ENCODE assay signal across 16 cellular contexts in the genomic region with DNA sequence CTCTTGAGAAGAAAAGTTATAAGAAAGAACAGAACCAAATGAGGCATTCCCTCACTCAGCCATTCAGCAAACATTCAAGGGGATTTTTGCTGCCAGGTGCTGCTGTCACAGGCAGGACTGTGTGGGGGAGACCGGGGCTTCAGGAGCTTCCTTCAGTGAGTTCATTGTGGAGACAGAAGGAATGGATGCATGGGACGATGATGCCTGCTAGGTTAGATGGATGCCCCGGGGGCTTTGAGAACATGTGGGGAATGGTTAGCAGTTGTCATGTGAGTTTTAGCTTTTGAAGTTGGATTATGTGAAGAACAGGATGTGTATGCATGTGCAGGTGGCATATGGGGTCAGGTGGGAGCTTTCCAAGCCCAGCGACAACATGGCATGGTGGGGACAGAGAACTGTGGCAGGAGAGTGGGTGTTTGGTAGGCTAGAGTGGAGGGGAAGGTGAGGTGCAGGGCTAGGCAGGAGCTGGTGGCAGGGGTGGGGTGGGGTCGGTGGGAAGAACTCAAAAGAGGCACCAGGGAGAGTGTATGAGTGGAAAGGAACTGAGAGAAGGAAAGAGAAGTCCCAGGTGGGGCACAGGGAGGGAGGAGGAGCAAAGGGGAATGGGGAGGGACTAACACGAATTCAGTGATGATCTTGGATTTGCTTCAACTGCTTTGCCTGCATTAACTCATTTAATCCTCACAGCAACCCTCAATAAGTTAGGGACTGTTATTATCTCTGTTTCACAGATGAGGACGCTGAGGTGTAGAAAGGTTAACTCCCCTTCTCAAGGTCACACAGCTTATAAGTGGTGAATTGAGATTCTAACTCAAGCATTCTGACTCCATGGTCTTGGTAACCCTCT. TPM values are rescaled to one million over a fixed set of nuclear protein-coding genes. Genes with fewer than 3 reads are reported as not detected.
DNase-seq lines count a peak whose midpoint lies in the region; ATAC-seq and TF ChIP-seq lines count a peak whose summit lies in the region.
"Had no signal": no experiment of that assay in that cellular context is flagged by ENCODE, and none has a peak within 500 bp of the region (broad histone marks: within the 10 kb centered on the region; RNA-seq: fewer than 3 reads in every experiment).

No MANE protein-coding gene starts in this region.

- H3K27me3 ChIP-seq in Karpas-422 (ENCODE audit: low read length) (no peaks in the 10 kb centered on the region), parathyroid adenoma (ENCODE audit: control insufficient read depth, insufficient read depth, low read length) (no peaks in the 10 kb centered on the region)
- H3K27me3 ChIP-seq: right atrium auricular region had no signal

- H3K9me3 ChIP-seq in Karpas-422 (ENCODE audit: low read length), result no peaks in the 10 kb centered on the region
- H3K9me3 ChIP-seq in parathyroid adenoma (ENCODE audit: control insufficient read depth, low read length), result no peaks in the 10 kb centered on the region
- H3K9me3 ChIP-seq: right atrium auricular region, thoracic aorta had no signal

- H3K27ac ChIP-seq in Karpas-422 (ENCODE audit: low read length) (peak overlapping the region; percentile 83), parathyroid adenoma (peak overlapping the region; percentile 54), caudate nucleus (ENCODE audit: low read depth, low read length) (no peak overlapping the region)
- H3K27ac ChIP-seq: right atrium auricular region, thoracic aorta had no signal

- no peak overlapping the region for H3K4me3 Mint-ChIP-seq in activated CD4-positive, alpha-beta T cell treated with anti-CD3 and anti-CD28 coated beads for 36 hours
- no peak overlapping the region for H3K4me3 Mint-ChIP-seq in activated CD4-positive, alpha-beta T cell treated with anti-CD3 and anti-CD28 coated beads, Interleukin-2, amount 10 ng/mL, durations not matched to agents 24 days and 14 days
- H3K4me3 Mint-ChIP-seq in brain, result peak overlapping the region in 2 of 5 experiments; percentile 5 to 45
- H3K4me3 Mint-ChIP-seq: natural killer cell treated with Interleukin-12 subunit alpha and Interleukin-12 subunit beta and Interleukin-15 and Interleukin-18, amount 100 ng/mL, for 72 hours had no signal

- H3K36me3 ChIP-seq in Karpas-422 (ENCODE audit: insufficient read depth, low read length) (peaks cover 21% of the 10 kb centered on the region), parathyroid adenoma (ENCODE audit: control insufficient read depth, insufficient read depth, low read length) (no peaks in the 10 kb centered on the region)
- H3K36me3 ChIP-seq: right atrium auricular region, thoracic aorta had no signal

- H3K36me3 Mint-ChIP-seq in activated CD4-positive, alpha-beta T cell treated with anti-CD3 and anti-CD28 coated beads for 36 hours (ENCODE audit: low read depth), result peaks cover 11% of the 10 kb centered on the region
- peaks cover 9% of the 10 kb centered on the region for H3K36me3 Mint-ChIP-seq in activated CD4-positive, alpha-beta T cell treated with anti-CD3 and anti-CD28 coated beads, Interleukin-2, amount 10 ng/mL, durations not matched to agents 24 days and 14 days (ENCODE audit: low read depth)
- H3K36me3 Mint-ChIP-seq in brain, result no peaks in the 10 kb centered on the region
- H3K36me3 Mint-ChIP-seq: natural killer cell treated with Interleukin-12 subunit alpha and Interleukin-12 subunit beta and Interleukin-15 and Interleukin-18, amount 100 ng/mL, for 72 hours had no signal

- H2AFZ ChIP-seq in Karpas-422 (ENCODE audit: low read length) (no peak overlapping the region), parathyroid adenoma (no peak overlapping the region)

- DNase-seq in activated CD4-positive, alpha-beta T cell treated with anti-CD3 and anti-CD28 coated beads for 36 hours, result no peak
- no peak for DNase-seq in activated CD4-positive, alpha-beta T cell treated with anti-CD3 and anti-CD28 coated beads, Interleukin-2, amount 10 ng/mL, durations not matched to agents 24 days and 14 days
- peak; percentile 72 for DNase-seq in Karpas-422
- DNase-seq in mucosa of gallbladder (ENCODE audit: low spot score), result no peak
- no peak for DNase-seq in caudate nucleus (lab: John Stamatoyannopoulos, UW)
- DNase-seq in left colon, result no peak
- DNase-seq: COR-L47, GOT3, NCI-H2107, NCI-H774, SHP77 treated with DMSO at 0.1 percent for 48 hours had no signal

- H3K4me3 ChIP-seq in Karpas-422 (ENCODE audit: low read length) (peak overlapping the region; percentile 39; the same call in 1 of the 2 replicates), parathyroid adenoma (ENCODE audit: low read depth, low read length) (no peak overlapping the region)
- H3K4me3 ChIP-seq: right atrium auricular region, thoracic aorta had no signal

- TF ChIP-seq CTCF in brain (conservative IDR thresholded peaks at IDR 0.05) (no peak), parathyroid adenoma (IDR thresholded peaks at IDR 0.05) (no peak)

- H3K9ac ChIP-seq in Karpas-422 (ENCODE audit: low read length) (peak overlapping the region; percentile 42), parathyroid adenoma (no peak overlapping the region)

- H4K20me1 ChIP-seq in Karpas-422 (ENCODE audit: insufficient read depth, low read depth, low read length), result peaks cover 19% of the 10 kb centered on the region

- no peaks in the 10 kb centered on the region for H3K9me2 ChIP-seq in Karpas-422 (replicated peaks; ENCODE audit: insufficient read depth, low read length)

- H3K27me3 Mint-ChIP-seq in activated CD4-positive, alpha-beta T cell treated with anti-CD3 and anti-CD28 coated beads for 36 hours, result no peaks in the 10 kb centered on the region
- no peaks in the 10 kb centered on the region for H3K27me3 Mint-ChIP-seq in activated CD4-positive, alpha-beta T cell treated with anti-CD3 and anti-CD28 coated beads, Interleukin-2, amount 10 ng/mL, durations not matched to agents 24 days and 14 days
- no peaks in the 10 kb centered on the region for H3K27me3 Mint-ChIP-seq in brain
- H3K27me3 Mint-ChIP-seq: natural killer cell treated with Interleukin-12 subunit alpha and Interleukin-12 subunit beta and Interleukin-15 and Interleukin-18, amount 100 ng/mL, for 72 hours had no signal

- H3K4me2 ChIP-seq in Karpas-422 (ENCODE audit: low read depth, low read length, poor library complexity, severe bottlenecking) (peak overlapping the region; percentile 69), parathyroid adenoma (ENCODE audit: low read length) (peak overlapping the region; percentile 13)

- ATAC-seq in activated CD4-positive, alpha-beta T cell treated with anti-CD3 and anti-CD28 coated beads for 36 hours, result peak; percentile 23
- no peak for ATAC-seq in left colon

- H3K27ac Mint-ChIP-seq in activated CD4-positive, alpha-beta T cell treated with anti-CD3 and anti-CD28 coated beads for 36 hours, result no peak overlapping the region
- no peak overlapping the region for H3K27ac Mint-ChIP-seq in activated CD4-positive, alpha-beta T cell treated with anti-CD3 and anti-CD28 coated beads, Interleukin-2, amount 10 ng/mL, durations not matched to agents 24 days and 14 days
- peak overlapping the region in 4 of 5 experiments; percentile 12 to 67 (median 33) for H3K27ac Mint-ChIP-seq in brain
- H3K27ac Mint-ChIP-seq: natural killer cell treated with Interleukin-12 subunit alpha and Interleukin-12 subunit beta and Interleukin-15 and Interleukin-18, amount 100 ng/mL, for 72 hours had no signal

- H3K79me2 ChIP-seq in Karpas-422 (ENCODE audit: low read length), result peaks cover 100% of the 10 kb centered on the region
- peaks cover 16% of the 10 kb centered on the region for H3K79me2 ChIP-seq in parathyroid adenoma

- H3K9me3 Mint-ChIP-seq in activated CD4-positive, alpha-beta T cell treated with anti-CD3 and anti-CD28 coated beads for 36 hours (ENCODE audit: low read depth), result no peaks in the 10 kb centered on the region
- no peaks in the 10 kb centered on the region for H3K9me3 Mint-ChIP-seq in activated CD4-positive, alpha-beta T cell treated with anti-CD3 and anti-CD28 coated beads, Interleukin-2, amount 10 ng/mL, durations not matched to agents 24 days and 14 days
- no peaks in the 10 kb centered on the region for H3K9me3 Mint-ChIP-seq in brain
- H3K9me3 Mint-ChIP-seq: natural killer cell treated with Interleukin-12 subunit alpha and Interleukin-12 subunit beta and Interleukin-15 and Interleukin-18, amount 100 ng/mL, for 72 hours had no signal

- intact Hi-C loops in activated CD4-positive, alpha-beta T cell treated with anti-CD3 and anti-CD28 coated beads for 36 hours (cut with DNase I, micrococcal nuclease), result no loop called here
- intact Hi-C loops in activated CD4-positive, alpha-beta T cell treated with anti-CD3 and anti-CD28 coated beads, Interleukin-2, amount 10 ng/mL, durations not matched to agents 24 days and 14 days (cut with micrococcal nuclease), result no loop called here
- intact Hi-C loops in left colon (cut with DNase I, micrococcal nuclease), result no loop called here

- POLR2A ChIA-PET in activated CD4-positive, alpha-beta T cell treated with anti-CD3 and anti-CD28 coated beads for 36 hours (lab: Charles Lee), result no interaction called here

- CTCF ChIA-PET in activated CD4-positive, alpha-beta T cell treated with anti-CD3 and anti-CD28 coated beads for 36 hours (lab: Charles Lee), result interaction anchor here (0.6 to 1.4 kb wide), 3 partner anchors 9 to 28 kb away, joined by 3 read pairs; partner anchors contain the start of gene DCUN1D4

- peaks cover 52% of the 10 kb centered on the region for H3K4me1 Mint-ChIP-seq in activated CD4-positive, alpha-beta T cell treated with anti-CD3 and anti-CD28 coated beads for 36 hours
- H3K4me1 Mint-ChIP-seq in activated CD4-positive, alpha-beta T cell treated with anti-CD3 and anti-CD28 coated beads, Interleukin-2, amount 10 ng/mL, durations not matched to agents 24 days and 14 days, result peaks cover 17% of the 10 kb centered on the region
- peaks cover 99% of the 10 kb centered on the region for H3K4me1 Mint-ChIP-seq in brain

- peaks cover 100% of the 10 kb centered on the region for H3K4me1 ChIP-seq in Karpas-422 (ENCODE audit: low read length)
- H3K4me1 ChIP-seq in parathyroid adenoma, result peaks cover 35% of the 10 kb centered on the region

RNA-seq across cellular contexts. Expression of gene DCUN1D4, which starts 8.4 kb away (rescaled TPM):
- total RNA-seq in activated CD4-positive, alpha-beta T cell treated with anti-CD3 and anti-CD28 coated beads for 36 hours, result 10 to 100 TPM; 31.2 to 41.2 TPM
- 33.5 and 34.3 TPM in 2 replicates for total RNA-seq in activated CD4-positive, alpha-beta T cell treated with anti-CD3 and anti-CD28 coated beads, Interleukin-2, amount 10 ng/mL, durations not matched to agents 24 days and 14 days
- 23.8 and 78.6 TPM in 2 replicates for total RNA-seq in Karpas-422 (2014; rRNA removed; shearing (Covaris generic); ENCODE audit: low replicate concordance)
- 5.7 TPM for polyA plus RNA-seq in brain (ENCODE audit: insufficient read depth, low read depth, low replicate concordance)
- total RNA-seq in mucosa of gallbladder, result 62.2 TPM
- total RNA-seq in left colon, result 10 to 100 TPM; 29.7 to 37.5 TPM

Comparison
In these comparisons a context has a peak if more than half of its experiments do, and no peak if none do; other contexts are left out.
1. H3K27ac Mint-ChIP-seq: peak in brain (4 of 5); none in activated CD4-positive, alpha-beta T cell treated with anti-CD3 and anti-CD28 coated beads for 36 hours (single experiment) and activated CD4-positive, alpha-beta T cell treated with anti-CD3 and anti-CD28 coated beads, Interleukin-2, amount 10 ng/mL, durations not matched to agents 24 days and 14 days (single experiment).